1 cellular context compared by ENCODE assay signal in the genomic region with DNA sequence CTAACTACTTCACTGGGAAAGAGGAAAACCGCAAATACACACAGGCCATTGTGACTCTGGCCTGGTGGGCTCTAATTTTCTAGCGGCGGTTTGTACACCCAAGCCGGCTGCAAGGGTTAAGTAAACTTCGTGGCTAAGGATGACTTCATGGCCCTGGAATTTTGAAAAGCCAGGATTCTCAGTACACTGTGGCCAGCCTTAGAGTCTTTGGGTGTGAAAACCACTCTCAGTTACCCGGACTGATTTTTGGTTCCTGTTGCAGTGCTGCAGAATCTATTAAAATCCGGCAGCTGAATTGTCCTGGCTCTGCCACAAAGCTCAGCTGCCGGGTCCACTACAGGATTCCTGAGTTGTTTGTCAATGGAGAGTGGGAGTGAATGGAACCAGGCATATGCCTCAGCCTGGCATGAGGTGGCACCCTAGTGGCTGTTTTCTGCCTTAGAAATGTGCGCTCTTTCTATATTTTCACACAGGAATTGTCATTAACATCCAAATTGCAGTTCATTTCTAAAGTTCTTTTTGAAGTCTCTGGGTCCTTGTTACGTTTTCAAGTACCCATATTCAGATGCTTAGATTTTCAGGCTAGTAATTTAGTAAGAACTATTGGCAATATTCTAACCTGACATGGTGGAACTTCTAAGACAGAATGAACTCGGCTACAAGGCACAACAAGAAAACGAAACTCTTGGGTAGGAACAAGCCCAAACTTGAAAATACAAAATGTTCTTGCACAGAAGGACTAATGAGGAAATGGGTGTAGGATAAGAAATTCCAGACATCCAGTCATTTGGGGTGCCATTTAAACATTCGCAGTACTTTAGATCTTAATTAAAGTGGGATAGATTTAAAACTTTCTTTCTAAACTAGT.
A peak's percentile ranks its signal among the peaks of the same experiment; 100 is the strongest.
TF ChIP-seq lines count a peak whose summit lies in the region.

No MANE protein-coding gene starts in this region.

TF ChIP-seq in liver, 16 proteins besides CTCF, POLR2A, EP300 and RAD21 (continued from another document):
- TF ChIP-seq, protein P1, sequence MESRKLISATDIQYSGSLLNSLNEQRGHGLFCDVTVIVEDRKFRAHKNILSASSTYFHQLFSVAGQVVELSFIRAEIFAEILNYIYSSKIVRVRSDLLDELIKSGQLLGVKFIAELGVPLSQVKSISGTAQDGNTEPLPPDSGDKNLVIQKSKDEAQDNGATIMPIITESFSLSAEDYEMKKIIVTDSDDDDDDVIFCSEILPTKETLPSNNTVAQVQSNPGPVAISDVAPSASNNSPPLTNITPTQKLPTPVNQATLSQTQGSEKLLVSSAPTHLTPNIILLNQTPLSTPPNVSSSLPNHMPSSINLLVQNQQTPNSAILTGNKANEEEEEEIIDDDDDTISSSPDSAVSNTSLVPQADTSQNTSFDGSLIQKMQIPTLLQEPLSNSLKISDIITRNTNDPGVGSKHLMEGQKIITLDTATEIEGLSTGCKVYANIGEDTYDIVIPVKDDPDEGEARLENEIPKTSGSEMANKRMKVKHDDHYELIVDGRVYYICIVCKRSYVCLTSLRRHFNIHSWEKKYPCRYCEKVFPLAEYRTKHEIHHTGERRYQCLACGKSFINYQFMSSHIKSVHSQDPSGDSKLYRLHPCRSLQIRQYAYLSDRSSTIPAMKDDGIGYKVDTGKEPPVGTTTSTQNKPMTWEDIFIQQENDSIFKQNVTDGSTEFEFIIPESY (IDR thresholded peaks at IDR 0.05) = peak; percentile 17
